Comparison of ENCODE assay signal across 25 cellular contexts in the genomic region with DNA sequence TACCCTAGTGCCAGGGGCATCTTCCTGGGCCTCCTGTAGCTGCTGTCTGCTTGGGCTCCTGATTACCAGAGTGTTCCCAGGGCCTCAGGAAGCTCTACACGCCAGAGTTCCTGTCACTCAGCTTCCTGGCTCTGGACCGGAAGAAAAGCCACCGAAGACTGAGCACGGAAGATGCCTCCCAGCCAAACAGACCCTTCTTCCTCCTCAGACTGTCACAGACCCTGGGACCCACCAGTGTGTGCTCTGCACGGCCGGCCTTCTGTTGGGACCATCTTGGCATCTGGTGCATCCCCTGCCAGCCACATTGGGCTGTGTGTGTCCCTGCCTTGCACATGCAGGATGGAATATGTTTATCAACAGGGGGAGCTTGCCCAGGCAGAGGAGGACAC.
DNase-seq lines count a peak whose midpoint lies in the region; ATAC-seq and TF ChIP-seq lines count a peak whose summit lies in the region.
"Had no signal": no experiment of that assay in that cellular context is flagged by ENCODE, and none has a peak within 500 bp of the region (broad histone marks: within the 10 kb centered on the region; RNA-seq: fewer than 3 reads in every experiment).

No MANE protein-coding gene starts in this region.

- no peaks in the 10 kb centered on the region for H3K36me3 Mint-ChIP-seq in T-helper 2 cell treated with Interferon-gamma antibody and Interleukin-4, amounts not matched to agents 5 μg/mL and 100 μg/mL, for 36 hours (ENCODE audit: low read depth)
- no peaks in the 10 kb centered on the region for H3K36me3 Mint-ChIP-seq in stimulated activated memory B cell treated with anti-CD40 and anti-IgM and Interleukin-4, amounts not matched to agents 10 μg/mL and 1 μg/mL and 100 μg/mL, for 72 hours

- TF ChIP-seq CTCF in right atrium auricular region (IDR thresholded peaks at IDR 0.05) (no peak), left ventricle myocardium inferior (IDR thresholded peaks at IDR 0.05; ENCODE audit: borderline replicate concordance) (no peak)

- H3K27ac Mint-ChIP-seq in T-helper 2 cell treated with Interferon-gamma antibody and Interleukin-4, amounts not matched to agents 5 μg/mL and 100 μg/mL, for 36 hours = peak overlapping the region; percentile 39
- H3K27ac Mint-ChIP-seq in stimulated activated memory B cell treated with anti-CD40 and anti-IgM and Interleukin-4, amounts not matched to agents 10 μg/mL and 1 μg/mL and 100 μg/mL, for 72 hours = no peak overlapping the region
- H3K27ac Mint-ChIP-seq: CD4-positive, alpha-beta T cell had no signal

- H3K27me3 ChIP-seq in right atrium auricular region (no peaks in the 10 kb centered on the region), left ventricle myocardium inferior (ENCODE audit: low read depth) (no peaks in the 10 kb centered on the region)

- H3K4me1 ChIP-seq in right atrium auricular region = peaks cover 0 to 15% of the 10 kb centered on the region in 2 donors
- peaks cover 22% of the 10 kb centered on the region for H3K4me1 ChIP-seq in left ventricle myocardium inferior
- H3K4me1 ChIP-seq: SJCRH30 had no signal

- no peak overlapping the region for H3K4me3 Mint-ChIP-seq in T-helper 2 cell treated with Interferon-gamma antibody and Interleukin-4, amounts not matched to agents 5 μg/mL and 100 μg/mL, for 36 hours
- H3K4me3 Mint-ChIP-seq in stimulated activated memory B cell treated with anti-CD40 and anti-IgM and Interleukin-4, amounts not matched to agents 10 μg/mL and 1 μg/mL and 100 μg/mL, for 72 hours = no peak overlapping the region
- H3K4me3 Mint-ChIP-seq: CD4-positive, alpha-beta T cell had no signal

- H3K4me3 ChIP-seq in right atrium auricular region (no peak overlapping the region), left ventricle myocardium inferior (no peak overlapping the region)
- H3K4me3 ChIP-seq: K562, PC-9, SJCRH30 had no signal

- H3K27me3 Mint-ChIP-seq in T-helper 2 cell treated with Interferon-gamma antibody and Interleukin-4, amounts not matched to agents 5 μg/mL and 100 μg/mL, for 36 hours (ENCODE audit: low read depth) = no peaks in the 10 kb centered on the region
- H3K27me3 Mint-ChIP-seq in stimulated activated memory B cell treated with anti-CD40 and anti-IgM and Interleukin-4, amounts not matched to agents 10 μg/mL and 1 μg/mL and 100 μg/mL, for 72 hours = no peaks in the 10 kb centered on the region
- H3K27me3 Mint-ChIP-seq: CD4-positive, alpha-beta T cell had no signal

- intact Hi-C loops in left ventricle myocardium inferior (cut with micrococcal nuclease) = no loop called here

- H3K4me1 Mint-ChIP-seq in T-helper 2 cell treated with Interferon-gamma antibody and Interleukin-4, amounts not matched to agents 5 μg/mL and 100 μg/mL, for 36 hours (ENCODE audit: low read depth) = no peaks in the 10 kb centered on the region
- H3K4me1 Mint-ChIP-seq in stimulated activated memory B cell treated with anti-CD40 and anti-IgM and Interleukin-4, amounts not matched to agents 10 μg/mL and 1 μg/mL and 100 μg/mL, for 72 hours = no peaks in the 10 kb centered on the region

- no peaks in the 10 kb centered on the region for H3K9me3 Mint-ChIP-seq in T-helper 2 cell treated with Interferon-gamma antibody and Interleukin-4, amounts not matched to agents 5 μg/mL and 100 μg/mL, for 36 hours
- no peaks in the 10 kb centered on the region for H3K9me3 Mint-ChIP-seq in stimulated activated memory B cell treated with anti-CD40 and anti-IgM and Interleukin-4, amounts not matched to agents 10 μg/mL and 1 μg/mL and 100 μg/mL, for 72 hours
- H3K9me3 Mint-ChIP-seq: CD4-positive, alpha-beta T cell had no signal

- no peak overlapping the region for H3K27ac ChIP-seq in right atrium auricular region
- H3K27ac ChIP-seq in left ventricle myocardium inferior (replicated peaks) = no peak overlapping the region
- H3K27ac ChIP-seq: 22Rv1, PC-9, SJCRH30 had no signal

- no peak for DNase-seq in T-helper 2 cell treated with Interferon-gamma antibody and Interleukin-4, amounts not matched to agents 5 μg/mL and 100 μg/mL, for 36 hours (ENCODE audit: low spot score)
- DNase-seq in T-helper 2 cell (no peak), right atrium auricular region (ENCODE audit: low spot score) (peak; percentile 21), left ventricle myocardium inferior (no peak), left lobe of liver (ENCODE audit: low spot score) (no peak), midbrain (lab: John Stamatoyannopoulos, UW) (no peak), NCI-H2227 (lab: John Stamatoyannopoulos, UW; ENCODE audit: unreplicated experiment) (no peak)
- DNase-seq: CD4-positive, alpha-beta T cell; DMS53; H7; Kasumi-1; NCI-H1105 treated with DMSO at 0.1 percent for 48 hours; NCI-H146; NCI-H1930; NCI-H2107; NCI-H446; NCI-H524 treated with DMSO at 0.1 percent for 48 hours; NCI-H774; NK-92 treated with Interleukin-12 subunit alpha and Interleukin-12 subunit beta, amount 100 ng/mL, for 24 hours; PC-9; SJCRH30 had no signal

- peak; percentile 22 for ATAC-seq in left lobe of liver
- ATAC-seq in stimulated activated memory B cell treated with anti-CD40 and anti-IgM and Interleukin-4, amounts not matched to agents 10 μg/mL and 1 μg/mL and 100 μg/mL, for 72 hours = no peak
- ATAC-seq: K562, Right ventricle myocardium inferior had no signal

- H3K9me3 ChIP-seq in right atrium auricular region (no peaks in the 10 kb centered on the region), left ventricle myocardium inferior (replicated peaks) (no peaks in the 10 kb centered on the region)
- H3K9me3 ChIP-seq: SJCRH30 had no signal

- no peaks in the 10 kb centered on the region for H3K36me3 ChIP-seq in right atrium auricular region
- no peaks in the 10 kb centered on the region for H3K36me3 ChIP-seq in left ventricle myocardium inferior
- H3K36me3 ChIP-seq: SJCRH30 had no signal
